In genomic region chr9:6681957-6682501, GRCh38 we compare ENCODE assay signal across 8 cellular contexts. TPM values are rescaled to one million over a fixed set of nuclear protein-coding genes. Genes with fewer than 3 reads are reported as not detected.
DNase-seq lines count a peak whose midpoint lies in the region; ATAC-seq, FAIRE-seq and TF ChIP-seq lines count a peak whose summit lies in the region.

No MANE protein-coding gene starts in this region.

- WGBS in pancreas, 2 donors: 16 to 36% methylated on average over 15 of the region's 15 CpGs

- H3K9me3 ChIP-seq in SJCRH30 (replicated peaks) (no peaks in the 10 kb centered on the region), pancreas (no peaks in the 10 kb centered on the region)

- peak overlapping the region; percentile 91 for H3K4me3 ChIP-seq in GM12865 (ENCODE audit: low read depth, low read length)
- H3K4me3 ChIP-seq in SJCRH30: peak overlapping the region; percentile 75
- H3K4me3 ChIP-seq in pancreas: peak overlapping the region; percentile 27 to 79 (median 57)

- H3K27me3 ChIP-seq in SJCRH30 (no peaks in the 10 kb centered on the region), pancreas (no peaks in the 10 kb centered on the region)

- H3K4me1 ChIP-seq in SJCRH30 (no peaks in the 10 kb centered on the region), pancreas (no peaks in the 10 kb centered on the region)

- intact Hi-C loops in pancreas (cut with DNase I): no loop called here

- ATAC-seq in esophagus mucosa (peak; percentile 10), pancreas (peak in 2 of 4 donors; percentile 2 to 3)

- H3K36me3 ChIP-seq in SJCRH30 (no peaks in the 10 kb centered on the region), pancreas (no peaks in the 10 kb centered on the region)

- TF ChIP-seq CTCF in GM12865 (IDR thresholded peaks at IDR 0.05; ENCODE audit: insufficient read depth, low read depth, low read length, missing control alignments) (no peak), pancreas (IDR thresholded peaks at IDR 0.05) (no peak), GM20000 (IDR thresholded peaks at IDR 0.05; ENCODE audit: extremely low read depth, missing control alignments) (no peak)

- DNase-seq in GM12865 (ENCODE audit: low read depth) (no peak), SJCRH30 (no peak), pancreas (peak in 2 of 6 donors; percentile 16 to 55), GM20000 (ENCODE audit: low spot score) (no peak), GDM1 (lab: John Stamatoyannopoulos, UW) (no peak)
- no peak for DNase-seq in activated CD8-positive, alpha-beta memory T cell treated with anti-CD3 and anti-CD28 coated beads, Interleukin-2, amount 50 U/mL, for 4 hours
- no peak for DNase-seq in central memory CD4-positive, alpha-beta T cell

- no peak for FAIRE-seq in pancreas (lab: Jason Lieb, UNC)

- H3K27ac ChIP-seq in SJCRH30: peak overlapping the region; percentile 90
- peak overlapping the region; percentile 97 to 99 (median 98) for H3K27ac ChIP-seq in pancreas

RNA-seq across cellular contexts. Expression of gene GLDC, which starts 36.5 kb away (rescaled TPM):
- not detected in 2 replicates for total RNA-seq in SJCRH30 (2014; rRNA removed; shearing (Covaris generic))
- total RNA-seq in esophagus mucosa (28.3 TPM), pancreas (under 1 TPM in 3 of 6 donors, not detected in 3; 0.15 to 0.60 (median 0.47) TPM)
- 1 to 10 TPM in 1 of 2 donors, under 1 TPM in 1; 0.19 to 1.2 TPM for polyA plus RNA-seq in pancreas

Comparison
In these comparisons a context has a peak if more than half of its experiments do, and no peak if none do; other contexts are left out.
1. RNA of gene GLDC, which starts 36.5 kb away (total RNA-seq): 28.3 TPM in esophagus mucosa (single experiment); 0.15 to 0.60 TPM in pancreas and not detected in SJCRH30; every median in the first group is over 10 times any median in the second.
2. Peak in every context shown above with its lines, with median percentiles within 50 percentile points of each other: H3K4me3 ChIP-seq.